8 cellular contexts compared by ENCODE assay signal in the genomic region with DNA sequence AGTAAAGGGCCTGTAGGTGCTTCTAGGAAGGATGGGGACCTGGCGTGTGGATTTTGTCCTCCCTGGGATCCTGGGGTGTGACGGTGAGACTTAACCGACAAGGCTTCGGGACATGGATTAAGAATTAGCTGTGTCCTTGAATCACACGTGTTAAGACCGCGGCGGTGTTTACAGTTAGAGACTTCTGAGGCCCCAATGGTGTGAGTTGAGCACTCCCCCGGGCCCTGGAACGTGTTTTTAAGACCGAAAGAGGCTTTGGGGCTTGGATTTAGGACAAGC. TPM values are rescaled to one million over a fixed set of nuclear protein-coding genes. Genes with fewer than 3 reads are reported as not detected.
DNase-seq lines count a peak whose midpoint lies in the region; ATAC-seq and TF ChIP-seq lines count a peak whose summit lies in the region.

No MANE protein-coding gene starts in this region.

- H3K9me3 Mint-ChIP-seq in CD8-positive, alpha-beta T cell, result no peaks in the 10 kb centered on the region
- H3K9me3 Mint-ChIP-seq in endodermal cell, result no peaks in the 10 kb centered on the region

- H3K9ac ChIP-seq in endodermal cell (ENCODE audit: extremely low read depth, low read length, poor library complexity, severe bottlenecking), result peak overlapping the region; percentile 52

- intact Hi-C loops in CD8-positive, alpha-beta T cell (cut with DNase I, micrococcal nuclease), result loop anchor here (1.0 to 5.0 kb wide), 5 partner anchors 16 to 86 kb away; partner anchors contain the start of genes CCDC194 (in 1 of the 2), COLGALT1 (in 1 of the 2) and MVB12A (in 1 of the 2)

- H3K27me3 ChIP-seq in CD8-positive, alpha-beta T cell (ENCODE audit: insufficient read depth, low read length), result no peaks in the 10 kb centered on the region
- H3K27me3 ChIP-seq in endodermal cell (ENCODE audit: control insufficient read depth, insufficient read depth, low read length, poor library complexity, severe bottlenecking) (no peaks in the 10 kb centered on the region), neuron (ENCODE audit: insufficient read depth, low read length) (peaks cover 9% of the 10 kb centered on the region)

- no peak for ATAC-seq in CD8-positive, alpha-beta T cell
- no peak for ATAC-seq in GM21360 (IDR thresholded peaks at IDR 0.05; ENCODE audit: unreplicated experiment)
- ATAC-seq in GM18858 (IDR thresholded peaks at IDR 0.05; ENCODE audit: unreplicated experiment), result no peak
- ATAC-seq in GM19328 (IDR thresholded peaks at IDR 0.05; ENCODE audit: unreplicated experiment), result no peak

- peaks cover 2% of the 10 kb centered on the region for H3K27me3 Mint-ChIP-seq in CD8-positive, alpha-beta T cell (ENCODE audit: low read depth)
- peaks cover 19% of the 10 kb centered on the region for H3K27me3 Mint-ChIP-seq in endodermal cell (ENCODE audit: insufficient read depth)

- peaks cover 22% of the 10 kb centered on the region for H3K4me1 ChIP-seq in CD8-positive, alpha-beta T cell (ENCODE audit: insufficient read depth, low read length)
- H3K4me1 ChIP-seq in endodermal cell (ENCODE audit: control insufficient read depth, insufficient read depth, low read length) (no peaks in the 10 kb centered on the region), neuron (ENCODE audit: insufficient read depth, low read length) (peaks cover 19% of the 10 kb centered on the region)

- H3K27ac ChIP-seq in CD8-positive, alpha-beta T cell (ENCODE audit: low read depth, low read length), result peak overlapping the region; percentile 45
- no peak overlapping the region for H3K27ac ChIP-seq in endodermal cell (ENCODE audit: low read depth, low read length)

- peaks cover 3% of the 10 kb centered on the region for H3K36me3 Mint-ChIP-seq in CD8-positive, alpha-beta T cell
- H3K36me3 Mint-ChIP-seq in endodermal cell (ENCODE audit: low read depth), result peaks cover 6% of the 10 kb centered on the region

- peaks cover 33% of the 10 kb centered on the region for H3K4me1 Mint-ChIP-seq in CD8-positive, alpha-beta T cell (ENCODE audit: low read depth)
- H3K4me1 Mint-ChIP-seq in endodermal cell, result peaks cover 21% of the 10 kb centered on the region

- 10 to 13% methylated on average over 10 to 11 of the region's 11 CpGs for WGBS in endodermal cell (ENCODE audit: insufficient coverage in 1 of 2, insufficient read length in 1 of 2), 2 experiments

- H3K4me3 Mint-ChIP-seq in CD8-positive, alpha-beta T cell, result peak overlapping the region; percentile 93
- peak overlapping the region; percentile 68 for H3K4me3 Mint-ChIP-seq in endodermal cell

- no peak for TF ChIP-seq CTCF in CD8-positive, alpha-beta T cell (IDR thresholded peaks at IDR 0.05)
- no peak for TF ChIP-seq CTCF in endodermal cell (conservative IDR thresholded peaks at IDR 0.05)

- H3K36me3 ChIP-seq in CD8-positive, alpha-beta T cell (ENCODE audit: insufficient read depth, low read length), result no peaks in the 10 kb centered on the region
- H3K36me3 ChIP-seq in endodermal cell (ENCODE audit: control insufficient read depth, insufficient read depth, low read length), result no peaks in the 10 kb centered on the region
- no peaks in the 10 kb centered on the region for H3K36me3 ChIP-seq in neuron (ENCODE audit: insufficient read depth, low read length)

- H3K9me3 ChIP-seq in CD8-positive, alpha-beta T cell (ENCODE audit: low read length), result no peaks in the 10 kb centered on the region
- H3K9me3 ChIP-seq in endodermal cell (ENCODE audit: control insufficient read depth, low read length) (no peaks in the 10 kb centered on the region), neuron (ENCODE audit: low read length) (no peaks in the 10 kb centered on the region)

- peak overlapping the region; percentile 89 for H3K27ac Mint-ChIP-seq in CD8-positive, alpha-beta T cell
- H3K27ac Mint-ChIP-seq in endodermal cell, result peak overlapping the region; percentile 96

- POLR2A ChIA-PET in CD8-positive, alpha-beta T cell (lab: Charles Lee), result no interaction called here

- no peak for DNase-seq in CD8-positive, alpha-beta T cell
- DNase-seq in NCI-H82 treated with DMSO at 0.1 percent for 48 hours (lab: John Stamatoyannopoulos, UW; ENCODE audit: unreplicated experiment) (peak; percentile 94), endodermal cell (no peak), occipital lobe (lab: John Stamatoyannopoulos, UW) (no peak)

- CTCF ChIA-PET in CD8-positive, alpha-beta T cell (lab: Charles Lee), result interaction anchor here (0.9 to 5.7 kb wide), 3 partner anchors 27 to 75 kb away, joined by 3 to 42 read pairs (median 37); partner anchors contain the start of gene CCDC194

- peak overlapping the region; percentile 62 for H3K4me3 ChIP-seq in CD8-positive, alpha-beta T cell (ENCODE audit: low read depth, low read length)
- H3K4me3 ChIP-seq in endodermal cell (ENCODE audit: low read length), result peak overlapping the region; percentile 80
- peak overlapping the region; percentile 66 for H3K4me3 ChIP-seq in neuron (ENCODE audit: low read length)

- peak overlapping the region; percentile 69 for H2AFZ ChIP-seq in neuron (ENCODE audit: low read depth, low read length)

RNA-seq across cellular contexts. Expression of gene SLC27A1, which starts 1.3 kb away (rescaled TPM):
- total RNA-seq in CD8-positive, alpha-beta T cell, result 1 to 10 TPM; 8.1 to 9.4 TPM
- 10 to 100 TPM; 11.8 to 16.9 TPM for total RNA-seq in endodermal cell
- 15.4 TPM for polyA plus RNA-seq in endodermal cell (2013, experiment 1 of 2)
- polyA plus RNA-seq in endodermal cell (2013, experiment 2 of 2), result 12.7 TPM
- total RNA-seq in occipital lobe, result 14.2 TPM

RNA-seq across cellular contexts. Expression of gene NXNL1, which starts 8.3 kb away (rescaled TPM):
- not detected for total RNA-seq in CD8-positive, alpha-beta T cell
- total RNA-seq in endodermal cell (not detected), occipital lobe (not detected)
- not detected for polyA plus RNA-seq in endodermal cell (2013, experiment 1 of 2)
- polyA plus RNA-seq in endodermal cell (2013, experiment 2 of 2), result not detected

RNA-seq across cellular contexts. Expression of gene TMEM221, which starts 20.6 kb away (rescaled TPM):
- not detected for total RNA-seq in CD8-positive, alpha-beta T cell
- 1 to 10 TPM; 3.5 to 4.8 TPM for total RNA-seq in endodermal cell
- 2.2 TPM for polyA plus RNA-seq in endodermal cell (2013, experiment 1 of 2)
- 2.0 TPM for polyA plus RNA-seq in endodermal cell (2013, experiment 2 of 2)
- total RNA-seq in occipital lobe, result 0.94 TPM

RNA-seq across cellular contexts. Expression of gene PGLS, which starts 42.4 kb away (rescaled TPM):
- 10 to 100 TPM; 34.7 TPM for total RNA-seq in CD8-positive, alpha-beta T cell
- total RNA-seq in endodermal cell (100 to 1,000 TPM; 121 to 132 TPM), occipital lobe (36.3 TPM)
- 79.1 TPM for polyA plus RNA-seq in endodermal cell (2013, experiment 1 of 2)
- 76.6 TPM for polyA plus RNA-seq in endodermal cell (2013, experiment 2 of 2)

RNA-seq across cellular contexts. Expression of gene MVB12A, which starts 49.2 kb away (rescaled TPM):
- 10 to 100 TPM in 1 of 2 experiments, 1 to 10 TPM in 1; 9.1 to 10.4 TPM for total RNA-seq in CD8-positive, alpha-beta T cell
- total RNA-seq in endodermal cell (10 to 100 TPM; 63.1 to 64.8 TPM), occipital lobe (19.3 TPM)
- polyA plus RNA-seq in endodermal cell (2013, experiment 1 of 2), result 58.8 TPM
- polyA plus RNA-seq in endodermal cell (2013, experiment 2 of 2), result 56.2 TPM
